ENCODE assay signal across 8 cellular contexts in the genomic region with DNA sequence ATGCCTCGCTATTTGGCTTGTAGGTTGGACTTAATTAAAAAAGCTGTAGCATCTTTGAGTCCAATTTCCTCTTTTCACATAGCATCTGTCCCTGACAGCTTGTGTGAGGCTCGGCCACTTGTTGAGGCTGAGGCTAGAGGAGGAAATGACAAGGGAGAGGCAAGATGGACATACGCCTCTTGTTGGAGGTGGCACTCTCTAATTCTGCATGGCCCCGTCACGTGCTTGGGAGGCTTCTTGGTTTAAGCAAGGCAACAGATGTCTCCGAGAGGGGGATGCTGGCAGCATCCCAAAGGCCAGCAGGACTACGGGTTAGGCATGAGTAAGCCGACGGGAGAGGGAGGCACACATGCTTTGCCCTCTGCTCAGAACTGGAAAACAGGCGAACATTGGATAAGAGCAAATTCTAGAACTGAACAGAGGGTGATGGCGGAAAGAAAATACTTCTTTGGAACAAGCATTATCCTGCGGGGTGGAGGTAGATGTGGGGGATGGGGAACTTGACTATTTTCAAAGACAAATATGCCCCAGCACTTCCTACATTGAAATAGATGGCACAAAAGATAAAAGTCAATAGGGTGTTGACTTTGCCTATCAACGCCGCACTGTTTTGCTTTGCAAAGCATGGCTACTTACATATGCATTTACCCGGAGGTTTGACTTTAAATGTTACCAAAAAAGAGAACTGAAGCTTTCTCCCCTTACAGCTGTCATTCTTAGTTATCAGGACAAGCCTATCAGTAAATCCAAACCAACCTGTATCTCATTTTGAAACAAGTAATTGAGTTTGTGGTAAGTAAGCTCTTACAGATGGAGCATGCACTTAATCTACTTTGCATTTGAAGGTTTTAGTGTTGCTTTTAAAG.
DNase-seq lines count a peak whose midpoint lies in the region; ATAC-seq and TF ChIP-seq lines count a peak whose summit lies in the region.
"Had no signal": no experiment of that assay in that cellular context is flagged by ENCODE, and none has a peak within 500 bp of the region (broad histone marks: within the 10 kb centered on the region; RNA-seq: fewer than 3 reads in every experiment).

No MANE protein-coding gene starts in this region.

- TF ChIP-seq CTCF in left ventricle myocardium inferior (IDR thresholded peaks at IDR 0.05; ENCODE audit: borderline replicate concordance) (no peak), endothelial cell (IDR thresholded peaks at IDR 0.05; ENCODE audit: unreplicated experiment) (no peak)

- ATAC-seq in GM19043 (IDR thresholded peaks at IDR 0.05; ENCODE audit: low read depth, unreplicated experiment) (peak; percentile 68), HG03060 (IDR thresholded peaks at IDR 0.05; ENCODE audit: low read depth, unreplicated experiment) (peak; percentile 53), GM21447 (IDR thresholded peaks at IDR 0.05; ENCODE audit: unreplicated experiment) (no peak)
- ATAC-seq: gastrocnemius medialis had no signal

- H3K36me3 Mint-ChIP-seq in endothelial cell (ENCODE audit: low read depth, unreplicated experiment): no peaks in the 10 kb centered on the region

- peaks cover under 1% of the 10 kb centered on the region for H3K36me3 ChIP-seq in left ventricle myocardium inferior
- H3K36me3 ChIP-seq: gastrocnemius medialis had no signal

- peaks cover 7% of the 10 kb centered on the region for H3K4me1 Mint-ChIP-seq in endothelial cell (ENCODE audit: unreplicated experiment)

- H3K27ac Mint-ChIP-seq in endothelial cell (ENCODE audit: unreplicated experiment): no peak overlapping the region

- H3K9me3 Mint-ChIP-seq in endothelial cell (ENCODE audit: unreplicated experiment): no peaks in the 10 kb centered on the region

- peak; percentile 99 for DNase-seq in NCI-H526 treated with DMSO at 0.1 percent for 48 hours (lab: John Stamatoyannopoulos, UW)
- peak; percentile 46 for DNase-seq in left ventricle myocardium inferior
- no peak for DNase-seq in NCI-H128 (lab: John Stamatoyannopoulos, UW; ENCODE audit: unreplicated experiment)
- DNase-seq in endothelial cell (ENCODE audit: low spot score): no peak

- peaks cover 9% of the 10 kb centered on the region for H3K4me1 ChIP-seq in left ventricle myocardium inferior
- H3K4me1 ChIP-seq: gastrocnemius medialis had no signal

- no peak overlapping the region for H3K27ac ChIP-seq in left ventricle myocardium inferior (replicated peaks)
- H3K27ac ChIP-seq: gastrocnemius medialis had no signal

- no peaks in the 10 kb centered on the region for H3K27me3 ChIP-seq in left ventricle myocardium inferior (ENCODE audit: low read depth)
- H3K27me3 ChIP-seq: gastrocnemius medialis had no signal

- H3K4me3 ChIP-seq in left ventricle myocardium inferior: no peak overlapping the region
- H3K4me3 ChIP-seq: gastrocnemius medialis had no signal

- H3K9me3 ChIP-seq in left ventricle myocardium inferior (replicated peaks): no peaks in the 10 kb centered on the region
- H3K9me3 ChIP-seq: gastrocnemius medialis had no signal

- no peak overlapping the region for H3K4me3 Mint-ChIP-seq in endothelial cell (ENCODE audit: unreplicated experiment)

- intact Hi-C loops in left ventricle myocardium inferior (cut with micrococcal nuclease): no loop called here

- H3K27me3 Mint-ChIP-seq in endothelial cell (ENCODE audit: unreplicated experiment): peaks cover 3% of the 10 kb centered on the region

Comparison
In these comparisons a context has a peak if more than half of its experiments do, and no peak if none do; other contexts are left out.
1. DNase-seq: peak in NCI-H526 treated with DMSO at 0.1 percent for 48 hours (single experiment) and left ventricle myocardium inferior (single experiment); none in NCI-H128 (single experiment) and endothelial cell (single experiment).